27 cellular contexts compared by ENCODE assay signal in genomic region chr1:4510276-4510691, GRCh38.
DNase-seq lines count a peak whose midpoint lies in the region; ATAC-seq lines count a peak whose summit lies in the region.
"Had no signal": no experiment of that assay in that cellular context is flagged by ENCODE, and none has a peak within 500 bp of the region (broad histone marks: within the 10 kb centered on the region; RNA-seq: fewer than 3 reads in every experiment).

No MANE protein-coding gene starts in this region.

- no peak overlapping the region for H3K27ac Mint-ChIP-seq in activated CD4-positive, alpha-beta T cell treated with anti-CD3 and anti-CD28 coated beads for 36 hours
- H3K27ac Mint-ChIP-seq: CD4-positive, alpha-beta memory T cell; IgD-negative memory B cell had no signal

- H4K20me1 ChIP-seq in BLaER1 treated with 17β-estradiol and CSF1 and Interleukin-3, amounts not matched to agents 10 nM and 100 nM = peaks cover 0 to 52% (median 29%) of the 10 kb centered on the region in 11 experiments; a peak in 14 of 22 replicates

- H3K4me3 ChIP-seq in BLaER1 treated with 17β-estradiol and CSF1 and Interleukin-3, amounts not matched to agents 10 nM and 100 nM = no peak overlapping the region
- H3K4me3 ChIP-seq: SJSA1 had no signal

- peak overlapping the region in 7 of 11 experiments; percentile 15 to 74 (median 54); a peak in 13 of 22 replicates for H3K4me2 ChIP-seq in BLaER1 treated with 17β-estradiol and CSF1 and Interleukin-3, amounts not matched to agents 10 nM and 100 nM
- H3K4me2 ChIP-seq: KMS-11 had no signal

- H3K27ac ChIP-seq in BLaER1 treated with 17β-estradiol and CSF1 and Interleukin-3, amounts not matched to agents 10 nM and 100 nM = no peak overlapping the region
- H3K27ac ChIP-seq: KMS-11, SJSA1 had no signal

- H3K36me3 ChIP-seq in BLaER1 treated with 17β-estradiol and CSF1 and Interleukin-3, amounts not matched to agents 10 nM and 100 nM = no peaks in the 10 kb centered on the region
- H3K36me3 ChIP-seq: SJSA1 had no signal

- H3K27me3 Mint-ChIP-seq in activated CD4-positive, alpha-beta T cell treated with anti-CD3 and anti-CD28 coated beads for 36 hours = peaks cover 13% of the 10 kb centered on the region

- peak; percentile 79 for ATAC-seq in left ventricle myocardium superior
- ATAC-seq in activated CD4-positive, alpha-beta T cell treated with anti-CD3 and anti-CD28 coated beads for 36 hours = no peak
- no peak for ATAC-seq in esophagus mucosa
- ATAC-seq: HCT116, PC-3 had no signal

- intact Hi-C loops in left ventricle myocardium superior (cut with micrococcal nuclease) (no loop called here), posterior vena cava (cut with DNase I) (no loop called here)
- intact Hi-C loops in activated CD4-positive, alpha-beta T cell treated with anti-CD3 and anti-CD28 coated beads for 36 hours (cut with DNase I, micrococcal nuclease) = no loop called here

- H3K4me1 Mint-ChIP-seq in activated CD4-positive, alpha-beta T cell treated with anti-CD3 and anti-CD28 coated beads for 36 hours = no peaks in the 10 kb centered on the region
- H3K4me1 Mint-ChIP-seq: CD4-positive, alpha-beta memory T cell had no signal

- no peak overlapping the region for H3K4me3 Mint-ChIP-seq in activated CD4-positive, alpha-beta T cell treated with anti-CD3 and anti-CD28 coated beads for 36 hours
- H3K4me3 Mint-ChIP-seq: CD4-positive, alpha-beta memory T cell had no signal

- H3K27me3 ChIP-seq in BLaER1 treated with 17β-estradiol and CSF1 and Interleukin-3, amounts not matched to agents 10 nM and 100 nM = peaks cover 68 to 93% (median 85%) of the 10 kb centered on the region in 11 experiments
- H3K27me3 ChIP-seq: SJSA1 had no signal

- H3K9me3 ChIP-seq in BLaER1 treated with 17β-estradiol and CSF1 and Interleukin-3, amounts not matched to agents 10 nM and 100 nM (replicated peaks in 1 of 11) = no peaks in the 10 kb centered on the region

- CTCF ChIA-PET in activated CD4-positive, alpha-beta T cell treated with anti-CD3 and anti-CD28 coated beads for 36 hours (lab: Charles Lee) = interaction anchor here (0.6 kb wide), 1 partner anchor 339 kb away, joined by 3 read pairs; no protein-coding TSS in a partner anchor

- POLR2A ChIA-PET in activated CD4-positive, alpha-beta T cell treated with anti-CD3 and anti-CD28 coated beads for 36 hours (lab: Charles Lee) = no interaction called here

- H3K9me3 Mint-ChIP-seq in activated CD4-positive, alpha-beta T cell treated with anti-CD3 and anti-CD28 coated beads for 36 hours (ENCODE audit: low read depth) = no peaks in the 10 kb centered on the region
- H3K9me3 Mint-ChIP-seq: CD4-positive, alpha-beta memory T cell had no signal

- H3K36me3 Mint-ChIP-seq in activated CD4-positive, alpha-beta T cell treated with anti-CD3 and anti-CD28 coated beads for 36 hours (ENCODE audit: low read depth) = no peaks in the 10 kb centered on the region
- H3K36me3 Mint-ChIP-seq: CD4-positive, alpha-beta memory T cell; IgD-negative memory B cell had no signal

- no peak overlapping the region for H3K9ac ChIP-seq in BLaER1 treated with 17β-estradiol and CSF1 and Interleukin-3, amounts not matched to agents 10 nM and 100 nM
- H3K9ac ChIP-seq: KMS-11 had no signal

- peaks cover 0 to 50% (median 45%) of the 10 kb centered on the region in 10 experiments; a peak in 17 of 20 replicates for H3K4me1 ChIP-seq in BLaER1 treated with 17β-estradiol and CSF1 and Interleukin-3, amounts not matched to agents 10 nM and 100 nM
- H3K4me1 ChIP-seq: SJSA1 had no signal

- DNase-seq in SW480 (ENCODE audit: low spot score) (peak; percentile 8), left ventricle myocardium superior (no peak), occipital lobe (lab: John Stamatoyannopoulos, UW) (peak; percentile 61), NCI-H345 (lab: John Stamatoyannopoulos, UW) (no peak), posterior vena cava (ENCODE audit: low spot score) (no peak)
- DNase-seq in activated CD4-positive, alpha-beta T cell treated with anti-CD3 and anti-CD28 coated beads for 36 hours = no peak
- DNase-seq: C1 segment of cervical spinal cord; CD4-positive, alpha-beta memory T cell; COR-L47; DMS79; EL; NCI-H1048; NCI-H1417; NCI-H187; NCI-H2081 treated with DMSO at 0.1 percent for 48 hours; NCI-H2171; NCI-H446; NCI-H524 treated with DMSO at 0.1 percent for 48 hours; NCI-H774; NK-92 treated with Interleukin-12 subunit alpha and Interleukin-12 subunit beta, amount 100 ng/mL, for 24 hours; PC-3 had no signal

Comparison
In these comparisons a context has a peak if more than half of its experiments do, and no peak if none do; other contexts are left out.
1. DNase-seq: peak in SW480 (single experiment) and occipital lobe (single experiment); none in left ventricle myocardium superior (single experiment), activated CD4-positive, alpha-beta T cell treated with anti-CD3 and anti-CD28 coated beads for 36 hours (single experiment), NCI-H345 (single experiment) and posterior vena cava (single experiment).